In genomic region chr3:188682316-188682715, GRCh38 we compare ENCODE assay signal across 21 cellular contexts.
A peak's percentile ranks its signal among the peaks of the same experiment; 100 is the strongest.
DNase-seq lines count a peak whose midpoint lies in the region; ATAC-seq and TF ChIP-seq lines count a peak whose summit lies in the region.
"Had no signal": no experiment of that assay in that cellular context is flagged by ENCODE, and none has a peak within 500 bp of the region (broad histone marks: within the 10 kb centered on the region; RNA-seq: fewer than 3 reads in every experiment).

No MANE protein-coding gene starts in this region.

- DNase-seq in activated naive CD8-positive, alpha-beta T cell treated with anti-CD3 and anti-CD28 coated beads, Interleukin-2, amount 50 U/mL, for 24 hours: no peak
- DNase-seq in activated naive CD8-positive, alpha-beta T cell treated with anti-CD3 and anti-CD28 coated beads for 36 hours: no peak
- DNase-seq in hepatocyte (ENCODE audit: low spot score): no peak
- DNase-seq in smooth muscle cell (lab: John Stamatoyannopoulos, UW; ENCODE audit: unreplicated experiment): no peak
- DNase-seq in stimulated activated CD4-positive, alpha-beta T cell treated with anti-CD3 and anti-CD28 coated beads, Interleukin-2, amount 100 ng/mL, for 24 hours: no peak
- no peak for DNase-seq in dedifferentiated amniotic fluid mesenchymal stem cell (ENCODE audit: extremely low spot score)
- DNase-seq: activated CD4-positive, alpha-beta T cell treated with anti-CD3 and anti-CD28 coated beads, Interleukin-2, amount 50 U/mL, for 1 hour; activated naive CD8-positive, alpha-beta T cell treated with anti-CD3 and anti-CD28 coated beads, Interleukin-2, amount 10 ng/mL, durations not matched to agents 7 days and 5 days; activated T-cell treated with anti-CD3 and anti-CD28 coated beads for 4 hours; CD4-positive, alpha-beta memory T cell; central memory CD4-positive, alpha-beta T cell; KG1; NCI-H1105; NCI-H748 treated with DMSO at 0.1 percent for 48 hours; pancreas had no signal

- no peak overlapping the region for H3K4me3 ChIP-seq in hepatocyte
- no peak overlapping the region for H3K4me3 ChIP-seq in smooth muscle cell
- H3K4me3 ChIP-seq: HAP-1, pancreas, vagina had no signal

- H2AFZ ChIP-seq in hepatocyte (no peak overlapping the region), smooth muscle cell (ENCODE audit: low read depth) (no peak overlapping the region)

- no peak overlapping the region for H3K9ac ChIP-seq in smooth muscle cell (ENCODE audit: low read depth)

- H3K79me2 ChIP-seq in hepatocyte: peaks cover 19% of the 10 kb centered on the region
- peaks cover 38% of the 10 kb centered on the region for H3K79me2 ChIP-seq in smooth muscle cell (ENCODE audit: low read depth)

- H3K27ac ChIP-seq in hepatocyte (peak overlapping the region; percentile 81), smooth muscle cell (ENCODE audit: low read depth) (peak overlapping the region; percentile 80)
- H3K27ac ChIP-seq: pancreas, vagina had no signal

- no peak overlapping the region for H3K4me2 ChIP-seq in hepatocyte
- peak overlapping the region; percentile 24 for H3K4me2 ChIP-seq in smooth muscle cell

- H3K27ac Mint-ChIP-seq in activated naive CD8-positive, alpha-beta T cell treated with anti-CD3 and anti-CD28 coated beads, Interleukin-2, amount 50 U/mL, for 24 hours: peak overlapping the region; percentile 80
- no peak overlapping the region for H3K27ac Mint-ChIP-seq in activated naive CD8-positive, alpha-beta T cell treated with anti-CD3 and anti-CD28 coated beads for 36 hours
- H3K27ac Mint-ChIP-seq in activated T-helper 17 cell treated with anti-CD3 and anti-CD28 coated beads, Interleukin-2, amount 50 U/mL, for 72 hours: peak overlapping the region; percentile 85
- H3K27ac Mint-ChIP-seq: activated naive CD8-positive, alpha-beta T cell treated with anti-CD3 and anti-CD28 coated beads, Interleukin-2, amount 10 ng/mL, durations not matched to agents 7 days and 5 days had no signal

- WGBS in hepatocyte (ENCODE audit: low lambda C conversion rate, missing lambda C conversion rate): 93% methylated on average over 4 of the region's 4 CpGs
- WGBS in smooth muscle cell (ENCODE audit: low lambda C conversion rate): 98% methylated on average over 4 of the region's 4 CpGs

- H3K4me3 Mint-ChIP-seq in activated naive CD8-positive, alpha-beta T cell treated with anti-CD3 and anti-CD28 coated beads, Interleukin-2, amount 50 U/mL, for 24 hours: no peak overlapping the region
- H3K4me3 Mint-ChIP-seq in activated naive CD8-positive, alpha-beta T cell treated with anti-CD3 and anti-CD28 coated beads for 36 hours: no peak overlapping the region
- H3K4me3 Mint-ChIP-seq in activated T-helper 17 cell treated with anti-CD3 and anti-CD28 coated beads, Interleukin-2, amount 50 U/mL, for 72 hours: no peak overlapping the region
- H3K4me3 Mint-ChIP-seq: activated naive CD8-positive, alpha-beta T cell treated with anti-CD3 and anti-CD28 coated beads, Interleukin-2, amount 10 ng/mL, durations not matched to agents 7 days and 5 days; CD4-positive, alpha-beta memory T cell; stimulated activated naive CD8-positive, alpha-beta T cell treated with anti-CD3 and anti-CD28 coated beads, Interleukin-15, amount 100 ng/mL, for 72 hours had no signal

- H3K36me3 Mint-ChIP-seq in activated naive CD8-positive, alpha-beta T cell treated with anti-CD3 and anti-CD28 coated beads, Interleukin-2, amount 50 U/mL, for 24 hours (ENCODE audit: low read depth): peaks cover 6% of the 10 kb centered on the region
- no peaks in the 10 kb centered on the region for H3K36me3 Mint-ChIP-seq in activated naive CD8-positive, alpha-beta T cell treated with anti-CD3 and anti-CD28 coated beads for 36 hours
- H3K36me3 Mint-ChIP-seq in activated T-helper 17 cell treated with anti-CD3 and anti-CD28 coated beads, Interleukin-2, amount 50 U/mL, for 72 hours (ENCODE audit: low read depth): no peaks in the 10 kb centered on the region

- H3K36me3 ChIP-seq in hepatocyte (replicated peaks; ENCODE audit: insufficient read depth, low read depth) (no peaks in the 10 kb centered on the region), smooth muscle cell (ENCODE audit: low read depth) (no peaks in the 10 kb centered on the region)
- H3K36me3 ChIP-seq: HAP-1, pancreas, vagina had no signal

- no peak for ATAC-seq in activated naive CD8-positive, alpha-beta T cell treated with anti-CD3 and anti-CD28 coated beads, Interleukin-2, amount 50 U/mL, for 24 hours
- ATAC-seq in activated T-helper 17 cell treated with anti-CD3 and anti-CD28 coated beads, Interleukin-2, amount 50 U/mL, for 72 hours (replicated peaks): no peak
- no peak for ATAC-seq in GM21526 (IDR thresholded peaks at IDR 0.05; ENCODE audit: low FRiP score, unreplicated experiment)
- ATAC-seq: Panc1 had no signal

- no peaks in the 10 kb centered on the region for H3K27me3 Mint-ChIP-seq in activated naive CD8-positive, alpha-beta T cell treated with anti-CD3 and anti-CD28 coated beads, Interleukin-2, amount 50 U/mL, for 24 hours
- no peaks in the 10 kb centered on the region for H3K27me3 Mint-ChIP-seq in activated naive CD8-positive, alpha-beta T cell treated with anti-CD3 and anti-CD28 coated beads for 36 hours
- H3K27me3 Mint-ChIP-seq in activated T-helper 17 cell treated with anti-CD3 and anti-CD28 coated beads, Interleukin-2, amount 50 U/mL, for 72 hours: no peaks in the 10 kb centered on the region
- H3K27me3 Mint-ChIP-seq: activated naive CD8-positive, alpha-beta T cell treated with anti-CD3 and anti-CD28 coated beads, Interleukin-2, amount 10 ng/mL, durations not matched to agents 7 days and 5 days; CD4-positive, alpha-beta memory T cell; stimulated activated naive CD8-positive, alpha-beta T cell treated with anti-CD3 and anti-CD28 coated beads, Interleukin-15, amount 100 ng/mL, for 72 hours had no signal

- no peaks in the 10 kb centered on the region for H3K9me3 Mint-ChIP-seq in activated naive CD8-positive, alpha-beta T cell treated with anti-CD3 and anti-CD28 coated beads, Interleukin-2, amount 50 U/mL, for 24 hours
- no peaks in the 10 kb centered on the region for H3K9me3 Mint-ChIP-seq in activated naive CD8-positive, alpha-beta T cell treated with anti-CD3 and anti-CD28 coated beads for 36 hours
- H3K9me3 Mint-ChIP-seq in activated T-helper 17 cell treated with anti-CD3 and anti-CD28 coated beads, Interleukin-2, amount 50 U/mL, for 72 hours: no peaks in the 10 kb centered on the region
- H3K9me3 Mint-ChIP-seq: activated naive CD8-positive, alpha-beta T cell treated with anti-CD3 and anti-CD28 coated beads, Interleukin-2, amount 10 ng/mL, durations not matched to agents 7 days and 5 days; CD4-positive, alpha-beta memory T cell had no signal

- H3K9me2 ChIP-seq in hepatocyte (replicated peaks; ENCODE audit: insufficient read depth): no peaks in the 10 kb centered on the region

- TF ChIP-seq CTCF in hepatocyte (IDR thresholded peaks at IDR 0.05; ENCODE audit: poor library complexity) (no peak), smooth muscle cell (IDR thresholded peaks at IDR 0.05; ENCODE audit: borderline replicate concordance, insufficient read depth, poor library complexity, severe bottlenecking) (no peak)

- no peaks in the 10 kb centered on the region for H3K9me3 ChIP-seq in hepatocyte (ENCODE audit: low read depth)
- no peaks in the 10 kb centered on the region for H3K9me3 ChIP-seq in smooth muscle cell (replicated peaks; ENCODE audit: low read depth)
- H3K9me3 ChIP-seq: HAP-1, pancreas, vagina had no signal

- H3K27me3 ChIP-seq in hepatocyte (no peaks in the 10 kb centered on the region), smooth muscle cell (ENCODE audit: low read depth) (no peaks in the 10 kb centered on the region)
- H3K27me3 ChIP-seq: pancreas, vagina had no signal

- H3K4me1 ChIP-seq in hepatocyte (ENCODE audit: insufficient read depth) (peaks cover 35% of the 10 kb centered on the region), smooth muscle cell (ENCODE audit: low read depth) (no peaks in the 10 kb centered on the region)
- H3K4me1 ChIP-seq: pancreas, vagina had no signal

- H3K4me1 Mint-ChIP-seq in activated naive CD8-positive, alpha-beta T cell treated with anti-CD3 and anti-CD28 coated beads, Interleukin-2, amount 50 U/mL, for 24 hours: peaks cover 58% of the 10 kb centered on the region
- peaks cover 14% of the 10 kb centered on the region for H3K4me1 Mint-ChIP-seq in activated naive CD8-positive, alpha-beta T cell treated with anti-CD3 and anti-CD28 coated beads for 36 hours
- peaks cover 28% of the 10 kb centered on the region for H3K4me1 Mint-ChIP-seq in activated T-helper 17 cell treated with anti-CD3 and anti-CD28 coated beads, Interleukin-2, amount 50 U/mL, for 72 hours

- H4K20me1 ChIP-seq in hepatocyte (ENCODE audit: insufficient read depth, poor library complexity, severe bottlenecking) (no peaks in the 10 kb centered on the region), smooth muscle cell (ENCODE audit: low read depth) (peaks cover 42% of the 10 kb centered on the region)

- H3F3A ChIP-seq in smooth muscle cell (ENCODE audit: low read depth): peaks cover 6% of the 10 kb centered on the region
